In the genomic region with DNA sequence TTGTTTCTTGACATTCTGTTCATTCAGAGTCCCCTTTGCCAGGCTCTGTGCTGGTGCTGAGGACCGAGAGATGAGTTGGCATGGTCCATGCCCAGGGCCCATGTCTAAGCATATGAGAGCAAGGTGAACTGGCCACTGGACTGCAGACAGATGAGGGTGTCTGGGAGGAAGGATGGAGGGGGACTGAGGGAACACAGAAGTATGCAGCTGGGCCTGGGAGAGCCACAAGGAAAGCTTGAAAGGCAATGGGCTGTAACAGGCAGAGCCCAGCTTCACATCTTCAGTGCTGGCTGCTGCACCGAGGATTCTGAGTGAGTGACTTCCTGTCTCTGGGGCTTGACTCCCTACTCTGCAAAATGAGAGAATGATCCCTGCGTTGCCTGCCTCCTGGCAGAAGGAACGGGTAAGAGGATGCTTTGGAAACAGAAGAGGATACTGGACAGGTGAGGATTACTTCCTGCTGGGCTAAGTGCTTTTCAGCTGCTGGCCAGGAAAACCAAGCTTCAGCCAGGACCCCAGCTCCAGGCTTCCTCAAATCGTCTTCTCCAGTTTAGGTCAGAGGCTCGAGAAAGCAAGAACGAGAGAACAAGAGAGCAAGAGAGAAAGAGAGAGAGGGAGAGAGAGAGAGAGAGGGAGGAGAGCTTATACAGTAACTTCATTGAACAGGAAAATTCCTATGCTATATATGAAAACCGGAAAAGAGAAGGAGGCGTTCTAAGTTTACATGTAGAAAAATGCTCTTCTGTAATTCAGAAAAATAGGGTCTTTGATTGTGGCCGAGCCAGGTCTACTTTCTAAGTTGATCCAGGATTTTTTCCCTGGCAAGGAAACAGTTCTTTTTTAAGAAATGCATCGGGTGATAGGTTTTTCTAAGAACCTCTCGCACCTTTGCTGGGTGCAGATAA, we compare ENCODE assay signal across 24 cellular contexts. TPM values are rescaled to one million over a fixed set of nuclear protein-coding genes. Genes with fewer than 3 reads are reported as not detected.
A peak's percentile ranks its signal among the peaks of the same experiment; 100 is the strongest.
DNase-seq lines count a peak whose midpoint lies in the region; ATAC-seq and TF ChIP-seq lines count a peak whose summit lies in the region.
"Had no signal": no experiment of that assay in that cellular context is flagged by ENCODE, and none has a peak within 500 bp of the region (broad histone marks: within the 10 kb centered on the region; RNA-seq: fewer than 3 reads in every experiment).

No MANE protein-coding gene starts in this region.

- DNase-seq in left ventricle myocardium inferior, result no peak
- no peak for DNase-seq in Right ventricle myocardium inferior (ENCODE audit: missing footprints)
- DNase-seq in fibroblast of lung (ENCODE audit: low read depth in 2 of 2), result no peak
- no peak for DNase-seq in gastrocnemius medialis
- no peak for DNase-seq in activated CD4-positive, alpha-beta T cell treated with anti-CD3 and anti-CD28 coated beads, Interleukin-2, amount 50 U/mL, for 4 hours
- no peak for DNase-seq in midbrain (lab: John Stamatoyannopoulos, UW)
- DNase-seq in activated CD4-positive, alpha-beta T cell treated with anti-CD3 and anti-CD28 coated beads, Interleukin-2, amount 50 U/mL, for 1 hour, result no peak
- DNase-seq: activated CD4-positive, CD25-positive, alpha-beta regulatory T cell treated with anti-CD3 and anti-CD28 coated beads, Interleukin-2, amount 50 U/mL, for 72 hours; activated gamma-delta T cell treated with Interleukin-2 at 50 U/mL for 16 hours; activated T-cell treated with anti-CD3 and anti-CD28 coated beads, Interleukin-2, amount 50 U/mL, for 1 hour; Calu3; effector CD4-positive, alpha-beta T cell; islet precursor cell; NCI-H1092 treated with DMSO at 0.1 percent for 48 hours; NCI-H1930; NCI-H2227 treated with DMSO at 0.1 percent for 48 hours had no signal

- intact Hi-C loops in left ventricle myocardium inferior (cut with micrococcal nuclease), result loop anchor here (10.0 kb wide), 1 partner anchor 108 kb away; no protein-coding TSS in a partner anchor
- intact Hi-C loops in Right ventricle myocardium inferior (cut with DNase I), result loop anchor here (10.0 kb wide), 1 partner anchor 172 kb away; no protein-coding TSS in a partner anchor
- intact Hi-C loops in gastrocnemius medialis (cut with DNase I; ENCODE audit: low total_unique reads), result no loop called here

- no peaks in the 10 kb centered on the region for H3K79me2 ChIP-seq in fibroblast of lung (ENCODE audit: control insufficient read depth, insufficient read depth, low read length)

- H3K27me3 ChIP-seq in left ventricle myocardium inferior (ENCODE audit: low read depth), result no peaks in the 10 kb centered on the region
- H3K27me3 ChIP-seq in fibroblast of lung (ENCODE audit: control insufficient read depth, insufficient read depth, low read length), result peaks cover 4% of the 10 kb centered on the region
- H3K27me3 ChIP-seq in gastrocnemius medialis, result peaks cover 0 to 3% (median 0%) of the 10 kb centered on the region in 3 donors
- H3K27me3 ChIP-seq: body of pancreas had no signal

- in situ Hi-C loops in gastrocnemius medialis (cut with MboI; ENCODE audit: low sequenced_read_pairs in 4 of 4), result no loop called here

- no peaks in the 10 kb centered on the region for H3K9me3 ChIP-seq in left ventricle myocardium inferior (replicated peaks)
- H3K9me3 ChIP-seq in fibroblast of lung (ENCODE audit: control insufficient read depth, insufficient read depth, low read depth, low read length), result no peaks in the 10 kb centered on the region
- no peaks in the 10 kb centered on the region for H3K9me3 ChIP-seq in gastrocnemius medialis
- H3K9me3 ChIP-seq: BLaER1 treated with 17β-estradiol and CSF1 and Interleukin-3, amounts not matched to agents 10 nM and 100 nM; body of pancreas; neutrophil had no signal

- peak overlapping the region; percentile 26 for H3K4me2 ChIP-seq in fibroblast of lung (ENCODE audit: extremely low read depth, insufficient read depth, low read length)

- H2AFZ ChIP-seq in fibroblast of lung (ENCODE audit: low read length), result no peak overlapping the region

- ATAC-seq in Right ventricle myocardium inferior (no peak), gastrocnemius medialis (no peak), GM21447 (IDR thresholded peaks at IDR 0.05; ENCODE audit: unreplicated experiment) (no peak)
- ATAC-seq: body of pancreas, HepG2, Panc1 had no signal

- TF ChIP-seq POLR2A in gastrocnemius medialis (IDR thresholded peaks at IDR 0.05), result no peak

- no peak for TF ChIP-seq CTCF in left ventricle myocardium inferior (IDR thresholded peaks at IDR 0.05; ENCODE audit: borderline replicate concordance)
- no peak for TF ChIP-seq CTCF in fibroblast of lung (conservative IDR thresholded peaks at IDR 0.05 in 1 of 2, IDR thresholded peaks at IDR 0.05 in 1 of 2; ENCODE audit: low read depth in 1 of 2, low read length in 2 of 2)
- TF ChIP-seq CTCF in gastrocnemius medialis (IDR thresholded peaks at IDR 0.05 in 4 of 5, conservative IDR thresholded peaks at IDR 0.05 in 1 of 5), result no peak

- H3K4me1 ChIP-seq in left ventricle myocardium inferior (peaks cover 98% of the 10 kb centered on the region), fibroblast of lung (ENCODE audit: control insufficient read depth, extremely low read depth, insufficient read depth, low read length) (peaks cover 14% of the 10 kb centered on the region), gastrocnemius medialis (peaks cover 19 to 26% of the 10 kb centered on the region in 2 donors)

- H3K27ac ChIP-seq in left ventricle myocardium inferior (replicated peaks) (peak overlapping the region; percentile 86), fibroblast of lung (ENCODE audit: insufficient read depth, low read length) (no peak overlapping the region), gastrocnemius medialis (peak overlapping the region; percentile 39 to 74 (median 52))
- H3K27ac ChIP-seq: BLaER1 treated with 17β-estradiol and CSF1 and Interleukin-3, amounts not matched to agents 10 nM and 100 nM; neutrophil had no signal

- H3K9ac ChIP-seq in fibroblast of lung (ENCODE audit: insufficient read depth, low read length), result no peak overlapping the region
- H3K9ac ChIP-seq: BLaER1 treated with 17β-estradiol and CSF1 and Interleukin-3, amounts not matched to agents 10 nM and 100 nM had no signal

- H3K36me3 ChIP-seq in left ventricle myocardium inferior, result peaks cover 4% of the 10 kb centered on the region
- H3K36me3 ChIP-seq in fibroblast of lung (ENCODE audit: control insufficient read depth, insufficient read depth, low read length), result no peaks in the 10 kb centered on the region
- no peaks in the 10 kb centered on the region for H3K36me3 ChIP-seq in gastrocnemius medialis
- H3K36me3 ChIP-seq: BLaER1 treated with 17β-estradiol and CSF1 and Interleukin-3, amounts not matched to agents 10 nM and 100 nM; neutrophil had no signal

- peak overlapping the region; percentile 22 for H3K4me3 ChIP-seq in left ventricle myocardium inferior
- no peak overlapping the region for H3K4me3 ChIP-seq in fibroblast of lung (replicated peaks in 1 of 4; ENCODE audit: control extremely low read depth in 1 of 4, insufficient read depth in 1 of 4, low read depth in 3 of 4, low read length in 4 of 4)
- no peak overlapping the region for H3K4me3 ChIP-seq in gastrocnemius medialis
- H3K4me3 ChIP-seq: BLaER1 treated with 17β-estradiol and CSF1 and Interleukin-3, amounts not matched to agents 10 nM and 100 nM; body of pancreas; lung had no signal

- H4K20me1 ChIP-seq in fibroblast of lung (ENCODE audit: control insufficient read depth, extremely low read depth, insufficient read depth, low read length), result no peaks in the 10 kb centered on the region

RNA-seq across cellular contexts. Expression of gene COL15A1, which starts 29.2 kb away (rescaled TPM):
- total RNA-seq in left ventricle myocardium inferior (45.4 TPM), Right ventricle myocardium inferior (58.3 TPM), fibroblast of lung (41.0 and 43.9 TPM in 2 replicates), gastrocnemius medialis (1 to 10 TPM; 4.0 to 7.8 (median 6.8) TPM)
- polyA plus RNA-seq in fibroblast of lung, result 13.3 and 15.9 TPM in 2 replicates
- 13.1 and 15.3 TPM in 2 replicates for polyA plus RNA-seq in fibroblast of lung (2012)
- polyA minus RNA-seq in fibroblast of lung (ENCODE audit: low replicate concordance), result 12.2 and 12.6 TPM in 2 replicates
- total RNA-seq: Calu3, HepG2, progenitor cell of endocrine pancreas had no signal
- polyA plus RNA-seq: HepG2 had no signal
